In genomic region chr4:761739-762138, GRCh38 we compare ENCODE assay signal across 27 cellular contexts. TPM values are rescaled to one million over a fixed set of nuclear protein-coding genes. Genes with fewer than 3 reads are reported as not detected.
DNase-seq lines count a peak whose midpoint lies in the region; ATAC-seq, FAIRE-seq and TF ChIP-seq lines count a peak whose summit lies in the region.
"Had no signal": no experiment of that assay in that cellular context is flagged by ENCODE, and none has a peak within 500 bp of the region (broad histone marks: within the 10 kb centered on the region; RNA-seq: fewer than 3 reads in every experiment).

No MANE protein-coding gene starts in this region.

- FAIRE-seq in astrocyte (lab: Jason Lieb, UNC) (no peak), kidney (lab: Jason Lieb, UNC) (no peak), GM19239 (lab: Jason Lieb, UNC) (no peak)
- FAIRE-seq: D721Med had no signal

- no peak overlapping the region for H2AFZ ChIP-seq in astrocyte (ENCODE audit: low read depth, low read length)

- H3K4me1 Mint-ChIP-seq in natural killer cell treated with Interleukin-12 subunit alpha and Interleukin-12 subunit beta and Interleukin-15 and Interleukin-18, amount 100 ng/mL, for 72 hours (ENCODE audit: low read depth in 2 of 2) = peaks cover 32 to 33% of the 10 kb centered on the region in 2 donors
- H3K4me1 Mint-ChIP-seq in natural killer cell (peaks cover 25 to 35% of the 10 kb centered on the region in 2 donors), astrocyte (ENCODE audit: low read depth, unreplicated experiment) (peaks cover 26% of the 10 kb centered on the region)

- no peak overlapping the region for H3K4me3 Mint-ChIP-seq in natural killer cell treated with Interleukin-12 subunit alpha and Interleukin-12 subunit beta and Interleukin-15 and Interleukin-18, amount 100 ng/mL, for 72 hours
- H3K4me3 Mint-ChIP-seq in natural killer cell (no peak overlapping the region), astrocyte (ENCODE audit: unreplicated experiment) (no peak overlapping the region)
- H3K4me3 Mint-ChIP-seq: H9; naive thymus-derived CD4-positive, alpha-beta T cell had no signal

- WGBS in sigmoid colon, 2 donors = 97% methylated on average over 14 of the region's 14 CpGs

- H3K4me1 ChIP-seq in astrocyte (ENCODE audit: insufficient read depth, low read length) (peaks cover 12% of the 10 kb centered on the region), kidney (ENCODE audit: control insufficient read depth in 1 of 2, insufficient read depth in 1 of 2, low read depth in 1 of 2, low read length in 2 of 2) (no peaks in the 10 kb centered on the region), sigmoid colon (no peaks in the 10 kb centered on the region)
- H3K4me1 ChIP-seq: body of pancreas had no signal

- TF ChIP-seq EP300 in sigmoid colon (IDR thresholded peaks at IDR 0.05) = no peak

- peaks cover 7% of the 10 kb centered on the region for H3K36me3 Mint-ChIP-seq in natural killer cell treated with Interleukin-12 subunit alpha and Interleukin-12 subunit beta and Interleukin-15 and Interleukin-18, amount 100 ng/mL, for 72 hours
- H3K36me3 Mint-ChIP-seq in natural killer cell = no peaks in the 10 kb centered on the region
- peaks cover 20% of the 10 kb centered on the region for H3K36me3 Mint-ChIP-seq in astrocyte (ENCODE audit: low read depth, unreplicated experiment)

- H3K27ac ChIP-seq in astrocyte (ENCODE audit: low read depth, low read length) (no peak overlapping the region), kidney (ENCODE audit: low read depth in 2 of 2, low read length in 2 of 2) (no peak overlapping the region), sigmoid colon (no peak overlapping the region)
- H3K27ac ChIP-seq: body of pancreas, C4-2B, ovary had no signal

- H4K20me1 ChIP-seq in astrocyte (ENCODE audit: insufficient read depth, low read length) = peaks cover 74% of the 10 kb centered on the region

- peak; percentile 8 for DNase-seq in natural killer cell treated with Interleukin-12 subunit alpha and Interleukin-12 subunit beta and Interleukin-15 and Interleukin-18, amount 100 ng/mL, for 72 hours (ENCODE audit: low spot score)
- DNase-seq in natural killer cell (no peak), astrocyte (ENCODE audit: low read depth) (no peak), kidney (peak; percentile 61), sigmoid colon (no peak), GM19239 (ENCODE audit: insufficient read length, low spot score) (no peak)
- DNase-seq: activated CD4-positive, CD25-positive, alpha-beta regulatory T cell treated with anti-CD3 and anti-CD28 coated beads, Interleukin-2, amount 50 U/mL, for 72 hours; activated gamma-delta T cell; activated T-cell treated with anti-CD3 and anti-CD28 coated beads for 4 hours; effector CD8-positive, alpha-beta T cell; foreskin fibroblast; H9; left colon; naive thymus-derived CD4-positive, alpha-beta T cell; NCI-H2029 treated with DMSO at 0.1 percent for 48 hours; NCI-H2227 treated with DMSO at 0.1 percent for 48 hours; NCI-H526 treated with DMSO at 0.1 percent for 48 hours; ovary; stimulated activated CD4-positive, alpha-beta T cell treated with anti-CD3 and anti-CD28 coated beads, Interleukin-2, amount 100 ng/mL, for 24 hours had no signal

- H3K27ac Mint-ChIP-seq in natural killer cell treated with Interleukin-12 subunit alpha and Interleukin-12 subunit beta and Interleukin-15 and Interleukin-18, amount 100 ng/mL, for 72 hours = peak overlapping the region in 1 of 2 donors; percentile 3
- H3K27ac Mint-ChIP-seq in natural killer cell = peak overlapping the region in 1 of 2 donors; percentile 6
- peak overlapping the region; percentile 85 for H3K27ac Mint-ChIP-seq in astrocyte (ENCODE audit: unreplicated experiment)

- H3K79me2 ChIP-seq in astrocyte (ENCODE audit: insufficient read depth, low read length) = peaks cover 13% of the 10 kb centered on the region

- H3K27me3 ChIP-seq in astrocyte (ENCODE audit: insufficient read depth, low read length) (no peaks in the 10 kb centered on the region), sigmoid colon (no peaks in the 10 kb centered on the region)
- H3K27me3 ChIP-seq: body of pancreas, ovary had no signal

- no peak for ATAC-seq in natural killer cell treated with Interleukin-12 subunit alpha and Interleukin-12 subunit beta and Interleukin-15 and Interleukin-18, amount 100 ng/mL, for 72 hours
- ATAC-seq in natural killer cell (no peak), HG03520 (IDR thresholded peaks at IDR 0.05; ENCODE audit: unreplicated experiment) (no peak)
- ATAC-seq: esophagus mucosa; naive thymus-derived CD4-positive, alpha-beta T cell; Panc1 had no signal

- H3K4me3 ChIP-seq in astrocyte (ENCODE audit: insufficient read depth, low read depth, low read length) (no peak overlapping the region), kidney (ENCODE audit: low read length in 2 of 2) (no peak overlapping the region), sigmoid colon (no peak overlapping the region)
- H3K4me3 ChIP-seq: body of pancreas, ovary, smooth muscle cell had no signal

- H3K4me2 ChIP-seq in astrocyte (ENCODE audit: low read length) = no peak overlapping the region
- H3K4me2 ChIP-seq: smooth muscle cell had no signal

- H3K27me3 Mint-ChIP-seq in natural killer cell treated with Interleukin-12 subunit alpha and Interleukin-12 subunit beta and Interleukin-15 and Interleukin-18, amount 100 ng/mL, for 72 hours = no peaks in the 10 kb centered on the region
- H3K27me3 Mint-ChIP-seq in natural killer cell (ENCODE audit: low read depth in 2 of 2) (no peaks in the 10 kb centered on the region), astrocyte (ENCODE audit: low read depth, unreplicated experiment) (no peaks in the 10 kb centered on the region)
- H3K27me3 Mint-ChIP-seq: naive thymus-derived CD4-positive, alpha-beta T cell; type B pancreatic cell had no signal

- TF ChIP-seq CTCF in natural killer cell (IDR thresholded peaks at IDR 0.05) = no peak
- TF ChIP-seq CTCF in astrocyte (IDR thresholded peaks at IDR 0.05; ENCODE audit: insufficient read depth, low read depth, low read length) = no peak
- no peak for TF ChIP-seq CTCF in kidney (IDR thresholded peaks at IDR 0.05; ENCODE audit: borderline replicate concordance, extremely low read depth, insufficient read depth)
- no peak for TF ChIP-seq CTCF in sigmoid colon (IDR thresholded peaks at IDR 0.05)

- H3K9me3 ChIP-seq in astrocyte (ENCODE audit: insufficient read depth, low read depth, low read length) (no peaks in the 10 kb centered on the region), kidney (ENCODE audit: control insufficient read depth in 1 of 2, low read length in 2 of 2) (no peaks in the 10 kb centered on the region), sigmoid colon (no peaks in the 10 kb centered on the region)
- H3K9me3 ChIP-seq: ovary had no signal

- H3K9ac ChIP-seq in astrocyte (ENCODE audit: low read length) = no peak overlapping the region
- no peak overlapping the region for H3K9ac ChIP-seq in kidney (ENCODE audit: low read length in 2 of 2)

- intact Hi-C loops in natural killer cell (cut with micrococcal nuclease) = no loop called here
- intact Hi-C loops in kidney (cut with DNase I) = no loop called here
- intact Hi-C loops in sigmoid colon (cut with DNase I) = no loop called here

- H3K9me3 Mint-ChIP-seq in natural killer cell treated with Interleukin-12 subunit alpha and Interleukin-12 subunit beta and Interleukin-15 and Interleukin-18, amount 100 ng/mL, for 72 hours = no peaks in the 10 kb centered on the region
- H3K9me3 Mint-ChIP-seq in natural killer cell (no peaks in the 10 kb centered on the region), astrocyte (ENCODE audit: unreplicated experiment) (no peaks in the 10 kb centered on the region)
- H3K9me3 Mint-ChIP-seq: type B pancreatic cell had no signal

- H3K36me3 ChIP-seq in astrocyte (ENCODE audit: insufficient read depth, low read length) (peaks cover 11% of the 10 kb centered on the region), kidney (ENCODE audit: control insufficient read depth in 1 of 2, insufficient read depth in 2 of 2, low read length in 2 of 2) (peaks cover 9 to 16% of the 10 kb centered on the region in 2 donors), sigmoid colon (peaks cover 7 to 72% (median 37%) of the 10 kb centered on the region in 4 donors)
- H3K36me3 ChIP-seq: ovary had no signal

- TF ChIP-seq POLR2A in sigmoid colon (IDR thresholded peaks at IDR 0.05) = no peak

RNA-seq across cellular contexts. Expression of gene PCGF3, which starts 56.1 kb away (rescaled TPM):
- 10 to 100 TPM; 50.6 to 54.3 TPM for total RNA-seq in natural killer cell treated with Interleukin-12 subunit alpha and Interleukin-12 subunit beta and Interleukin-15 and Interleukin-18, amount 100 ng/mL, for 72 hours
- 100 to 1,000 TPM in 1 of 3 donors, 10 to 100 TPM in 2; 71.2 to 101 (median 97.2) TPM for total RNA-seq in natural killer cell
- total RNA-seq in astrocyte = 61.1 and 65.7 TPM in 2 replicates
- total RNA-seq in kidney = 59.6 TPM
- 21.7 TPM for polyA plus RNA-seq in kidney (ENCODE audit: insufficient read depth, low read depth, low replicate concordance)
- total RNA-seq in sigmoid colon = 10 to 100 TPM; 26.4 to 60.1 (median 40.2) TPM
- polyA plus RNA-seq in sigmoid colon = 10 to 100 TPM; 15.6 to 52.9 (median 24.5) TPM

Comparison
In these comparisons a context has a peak if more than half of its experiments do, and no peak if none do; other contexts are left out.
1. DNase-seq: peak in natural killer cell treated with Interleukin-12 subunit alpha and Interleukin-12 subunit beta and Interleukin-15 and Interleukin-18, amount 100 ng/mL, for 72 hours (single experiment) and kidney (single experiment); none in natural killer cell (single experiment), astrocyte (single experiment), sigmoid colon (single experiment) and GM19239 (single experiment).